In genomic region chr11:74153224-74153623, GRCh38 we compare ENCODE assay signal across 2 cellular contexts.
TF ChIP-seq lines count a peak whose summit lies in the region.

No MANE protein-coding gene starts in this region.

TF ChIP-seq in HepG2, 621 proteins besides CTCF, POLR2A, EP300 and RAD21:
- no peak for TF ChIP-seq SNAI1 (CRISPR knock-in tag; IDR thresholded peaks at IDR 0.05; ENCODE audit: borderline replicate concordance)
- peak; percentile 83 for TF ChIP-seq ATF7 (IDR thresholded peaks at IDR 0.05)
- no peak for TF ChIP-seq ATF7 (CRISPR knock-in tag; IDR thresholded peaks at IDR 0.05)
- no peak for TF ChIP-seq RXRB (CRISPR knock-in tag; IDR thresholded peaks at IDR 0.05; ENCODE audit: borderline replicate concordance)

TF ChIP-seq in HEK293, 187 proteins besides CTCF, POLR2A, EP300 and RAD21:
- TF ChIP-seq ZNF174 (tag by site-specific recombination; IDR thresholded peaks at IDR 0.05) (no peak), ZNF248 (tag by site-specific recombination; IDR thresholded peaks at IDR 0.05) (0 out of 2 replicates have a peak, but pooled peaks have one; percentile 13)
- TF ChIP-seq, protein P1, sequence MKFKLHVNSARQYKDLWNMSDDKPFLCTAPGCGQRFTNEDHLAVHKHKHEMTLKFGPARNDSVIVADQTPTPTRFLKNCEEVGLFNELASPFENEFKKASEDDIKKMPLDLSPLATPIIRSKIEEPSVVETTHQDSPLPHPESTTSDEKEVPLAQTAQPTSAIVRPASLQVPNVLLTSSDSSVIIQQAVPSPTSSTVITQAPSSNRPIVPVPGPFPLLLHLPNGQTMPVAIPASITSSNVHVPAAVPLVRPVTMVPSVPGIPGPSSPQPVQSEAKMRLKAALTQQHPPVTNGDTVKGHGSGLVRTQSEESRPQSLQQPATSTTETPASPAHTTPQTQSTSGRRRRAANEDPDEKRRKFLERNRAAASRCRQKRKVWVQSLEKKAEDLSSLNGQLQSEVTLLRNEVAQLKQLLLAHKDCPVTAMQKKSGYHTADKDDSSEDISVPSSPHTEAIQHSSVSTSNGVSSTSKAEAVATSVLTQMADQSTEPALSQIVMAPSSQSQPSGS (tag by site-specific recombination; IDR thresholded peaks at IDR 0.05; ENCODE audit: low read depth) = peak; percentile 62
TF ChIP-seq in HEK293: peak in this region for 2.
